Comparison of ENCODE assay signal across 8 cellular contexts in the genomic region with DNA sequence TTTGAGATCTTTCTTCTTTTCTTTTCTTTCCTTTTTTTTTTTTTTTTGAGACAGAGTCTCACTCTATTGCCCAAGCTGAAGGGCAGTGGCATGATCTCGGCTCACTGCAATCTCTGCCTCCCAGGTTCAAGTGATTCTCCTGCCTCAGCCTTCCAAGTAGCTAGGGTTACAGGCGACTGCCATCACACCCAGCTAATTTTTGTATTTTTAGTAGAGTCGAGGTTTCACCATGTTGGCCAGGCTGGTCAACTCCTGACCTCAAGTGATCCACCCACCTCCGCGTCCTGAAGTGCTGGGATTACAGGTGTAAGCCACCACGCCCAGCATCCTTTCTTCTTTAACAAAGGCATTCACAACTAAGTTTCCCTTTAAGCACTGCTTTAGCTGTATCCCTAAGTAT. TPM values are rescaled to one million over a fixed set of nuclear protein-coding genes. Genes with fewer than 3 reads are reported as not detected.
DNase-seq lines count a peak whose midpoint lies in the region; ATAC-seq, FAIRE-seq and TF ChIP-seq lines count a peak whose summit lies in the region.
"Not testable (repeated sequence)": the region's sequence is repeated elsewhere in the genome, so short reads cannot be mapped to it uniquely, and the experiment has no call there.

No MANE protein-coding gene starts in this region.

- not testable (repeated sequence) for TF ChIP-seq POLR2A in gastrocnemius medialis (IDR thresholded peaks at IDR 0.05)

- not testable (repeated sequence) for H3K9me3 Mint-ChIP-seq in GM23338; activated naive CD4-positive, alpha-beta T cell treated with anti-CD3 and anti-CD28 coated beads, Interleukin-2, amount 50 U/mL, for 24 hours; chondrocyte (ENCODE audit: low read depth); nephron progenitor cell

- TF ChIP-seq CTCF in GM23338 (conservative IDR thresholded peaks at IDR 0.05; ENCODE audit: low read depth in 2 of 2); chondrocyte (IDR thresholded peaks at IDR 0.05); nephron progenitor cell (IDR thresholded peaks at IDR 0.05); gastrocnemius medialis (IDR thresholded peaks at IDR 0.05 in 4 of 5, conservative IDR thresholded peaks at IDR 0.05 in 1 of 5): not testable (repeated sequence)

- not testable (repeated sequence) for H3K27me3 Mint-ChIP-seq in GM23338 (ENCODE audit: insufficient read depth, low read depth, poor library complexity); activated naive CD4-positive, alpha-beta T cell treated with anti-CD3 and anti-CD28 coated beads, Interleukin-2, amount 50 U/mL, for 24 hours; chondrocyte (ENCODE audit: low read depth); nephron progenitor cell (ENCODE audit: low read depth, poor library complexity)

- not testable (repeated sequence) for H2AFZ ChIP-seq in GM23338

- not testable (repeated sequence) for H3K4me2 ChIP-seq in GM23338

- not testable (repeated sequence) for H3K27ac Mint-ChIP-seq in GM23338
- H3K27ac Mint-ChIP-seq in activated naive CD4-positive, alpha-beta T cell treated with anti-CD3 and anti-CD28 coated beads, Interleukin-2, amount 50 U/mL, for 24 hours, result peak overlapping the region; percentile 27
- H3K27ac Mint-ChIP-seq in chondrocyte (ENCODE audit: unreplicated experiment), result peak overlapping the region; percentile 75
- peak overlapping the region; percentile 1 for H3K27ac Mint-ChIP-seq in nephron progenitor cell

- H3K27ac ChIP-seq in GM23338 (ENCODE audit: low read depth), result not testable (repeated sequence)
- peak overlapping the region; percentile 67 to 83 (median 75) for H3K27ac ChIP-seq in gastrocnemius medialis

- peak; percentile 66 for FAIRE-seq in urothelium cell line (lab: Jason Lieb, UNC)

- not testable (repeated sequence) for H3K36me3 Mint-ChIP-seq in GM23338 (ENCODE audit: low read depth); chondrocyte (ENCODE audit: low read depth)
- H3K36me3 Mint-ChIP-seq in activated naive CD4-positive, alpha-beta T cell treated with anti-CD3 and anti-CD28 coated beads, Interleukin-2, amount 50 U/mL, for 24 hours, result peaks cover 15% of the 10 kb centered on the region
- H3K36me3 Mint-ChIP-seq in nephron progenitor cell (ENCODE audit: low read depth), result peaks cover 30% of the 10 kb centered on the region

- intact Hi-C loops in gastrocnemius medialis (cut with DNase I; ENCODE audit: low total_unique reads), result not testable (repeated sequence)

- H3K4me3 ChIP-seq in GM23338, gastrocnemius medialis: not testable (repeated sequence)

- peaks cover 99% of the 10 kb centered on the region for H3K79me2 ChIP-seq in GM23338 (replicated peaks; ENCODE audit: insufficient read depth)

- DNase-seq in ACHN, result peak; percentile 39
- DNase-seq in GM23338 (ENCODE audit: low spot score), result peak; percentile 33
- DNase-seq in chondrocyte (ENCODE audit: low spot score); nephron progenitor cell; urothelium cell line (ENCODE audit: low spot score): not testable (repeated sequence)
- DNase-seq in kidney tubule cell (ENCODE audit: low spot score), result peak; percentile 35
- peak; percentile 47 to 84 for DNase-seq in gastrocnemius medialis

- H3K9me3 ChIP-seq in gastrocnemius medialis, result not testable (repeated sequence)

- ATAC-seq in GM23338 (peak; percentile 29; the same call in 2 of the 3 replicates), gastrocnemius medialis (peak; percentile 59 to 62)

- H3K36me3 ChIP-seq in GM23338 (ENCODE audit: insufficient read depth); gastrocnemius medialis: not testable (repeated sequence)

- in situ Hi-C loops in ACHN (cut with HindIII; ENCODE audit: low pct_ligation_motif_present, low pct_unique_long_range_greater_than_20kb, low sequenced_read_pairs), result not testable (repeated sequence)
- in situ Hi-C loops in gastrocnemius medialis (cut with MboI; ENCODE audit: low sequenced_read_pairs in 4 of 4), result loop anchor here in 1 of 4 donors (10.0 kb wide), 1 partner anchor 86 kb away; a partner anchor contains a TSS

- peaks cover 43% of the 10 kb centered on the region for H3K4me1 ChIP-seq in GM23338 (ENCODE audit: insufficient read depth)
- H3K4me1 ChIP-seq in gastrocnemius medialis, result peaks cover 50 to 88% of the 10 kb centered on the region in 2 donors

- H3F3A ChIP-seq in GM23338 (replicated peaks; ENCODE audit: low read depth), result not testable (repeated sequence)

- not testable (repeated sequence) for H3K27me3 ChIP-seq in GM23338 (ENCODE audit: insufficient read depth); gastrocnemius medialis

- H3K4me3 Mint-ChIP-seq in GM23338; activated naive CD4-positive, alpha-beta T cell treated with anti-CD3 and anti-CD28 coated beads, Interleukin-2, amount 50 U/mL, for 24 hours; chondrocyte (ENCODE audit: unreplicated experiment); nephron progenitor cell: not testable (repeated sequence)

- H3K4me1 Mint-ChIP-seq in GM23338, result peaks cover 36% of the 10 kb centered on the region
- H3K4me1 Mint-ChIP-seq in activated naive CD4-positive, alpha-beta T cell treated with anti-CD3 and anti-CD28 coated beads, Interleukin-2, amount 50 U/mL, for 24 hours, result peaks cover 83% of the 10 kb centered on the region
- peaks cover 41% of the 10 kb centered on the region for H3K4me1 Mint-ChIP-seq in chondrocyte (ENCODE audit: low read depth)
- H3K4me1 Mint-ChIP-seq in nephron progenitor cell, result peaks cover 10% of the 10 kb centered on the region

- peaks cover 54% of the 10 kb centered on the region for H4K20me1 ChIP-seq in GM23338 (replicated peaks; ENCODE audit: insufficient read depth)

- not testable (repeated sequence) for H3K9me2 ChIP-seq in GM23338 (ENCODE audit: insufficient read depth)

RNA-seq across cellular contexts. Expression of a gene that starts 13.7 kb away (rescaled TPM):
- total RNA-seq in GM23338 (2014; rRNA removed; shearing (Covaris generic)), result 30.1 and 38.4 TPM in 2 replicates
- 19.8 and 20.5 TPM in 2 replicates for polyA plus RNA-seq in GM23338 (2016; fragmentation: Nextera tagmentation; extraction: Ambion mirVana)
- total RNA-seq in chondrocyte, result 80.6 to 88.9 TPM (median 85.6 TPM) in 3 replicates
- 100 to 1,000 TPM; 108 to 119 (median 112) TPM for total RNA-seq in gastrocnemius medialis
